Comparison of ENCODE assay signal across 1 cellular context in genomic region chr7:22786290-22786932, GRCh38.
A peak's percentile ranks its signal among the peaks of the same experiment; 100 is the strongest.
TF ChIP-seq lines count a peak whose summit lies in the region.

No MANE protein-coding gene starts in this region.

TF ChIP-seq in HepG2, 621 proteins besides CTCF, POLR2A, EP300 and RAD21 (continued from another document and continues in another):
- TF ChIP-seq HNF1A (IDR thresholded peaks at IDR 0.05; ENCODE audit: low read depth) (peak; percentile 76), HNF1A (CRISPR knock-in tag; IDR thresholded peaks at IDR 0.05; ENCODE audit: borderline replicate concordance) (peak; percentile 92; the same call in 1 of the 2 replicates), ZNF382 (CRISPR knock-in tag; IDR thresholded peaks at IDR 0.05; ENCODE audit: borderline replicate concordance) (no peak), ZBTB46 (CRISPR knock-in tag; IDR thresholded peaks at IDR 0.05; ENCODE audit: borderline replicate concordance) (no peak), FOXO4 (CRISPR knock-in tag; conservative IDR thresholded peaks at IDR 0.05) (no peak), FOSL2 (CRISPR knock-in tag; IDR thresholded peaks at IDR 0.05) (peak; percentile 66), NFYB (CRISPR knock-in tag; IDR thresholded peaks at IDR 0.05) (no peak), HIVEP1 (CRISPR knock-in tag; IDR thresholded peaks at IDR 0.05) (no peak), NRL (CRISPR knock-in tag; IDR thresholded peaks at IDR 0.05; ENCODE audit: borderline replicate concordance) (no peak), ZNF749 (CRISPR knock-in tag; IDR thresholded peaks at IDR 0.05; ENCODE audit: borderline replicate concordance) (0 out of 2 replicates have a peak, but pooled peaks have one; percentile 42), ZNF354B (CRISPR knock-in tag; IDR thresholded peaks at IDR 0.05) (0 out of 2 replicates have a peak, but pooled peaks have one; percentile 54), ZMYM3 (CRISPR knock-in tag; IDR thresholded peaks at IDR 0.05) (peak; percentile 97), SPEN (CRISPR knock-in tag; IDR thresholded peaks at IDR 0.05; ENCODE audit: low read depth) (no peak; the same call in 1 of the 2 replicates), ZNF619 (CRISPR knock-in tag; IDR thresholded peaks at IDR 0.05) (no peak), ZNF772 (CRISPR knock-in tag; IDR thresholded peaks at IDR 0.05) (peak; percentile 75; the same call in 1 of the 2 replicates), RORA (CRISPR knock-in tag; IDR thresholded peaks at IDR 0.05) (no peak), CBX2 (IDR thresholded peaks at IDR 0.05; ENCODE audit: low read depth, low read length) (no peak), CBX2 (CRISPR knock-in tag; IDR thresholded peaks at IDR 0.05; ENCODE audit: low read depth) (no peak), SP5 (CRISPR knock-in tag; IDR thresholded peaks at IDR 0.05; ENCODE audit: borderline replicate concordance, low read depth) (no peak), ZNF260 (CRISPR knock-in tag; IDR thresholded peaks at IDR 0.05; ENCODE audit: borderline replicate concordance, low read depth) (no peak), MED13 (CRISPR knock-in tag; IDR thresholded peaks at IDR 0.05) (no peak), TBL1XR1 (IDR thresholded peaks at IDR 0.05; ENCODE audit: borderline replicate concordance, low read length, partially characterized antibody) (peak; percentile 44), MTF2 (CRISPR knock-in tag; IDR thresholded peaks at IDR 0.05; ENCODE audit: borderline replicate concordance) (no peak), ZEB1 (IDR thresholded peaks at IDR 0.05; ENCODE audit: insufficient replicate concordance, low read depth) (peak; percentile 79), ZNF251 (CRISPR knock-in tag; IDR thresholded peaks at IDR 0.05) (no peak), ZNF543 (CRISPR knock-in tag; IDR thresholded peaks at IDR 0.05) (0 out of 2 replicates have a peak, but pooled peaks have one; percentile 50), ZXDC (CRISPR knock-in tag; IDR thresholded peaks at IDR 0.05) (no peak), ZNF777 (CRISPR knock-in tag; IDR thresholded peaks at IDR 0.05) (no peak), ZFP82 (CRISPR knock-in tag; IDR thresholded peaks at IDR 0.05; ENCODE audit: borderline replicate concordance) (0 out of 2 replicates have a peak, but pooled peaks have one; percentile 51), ZNF75D (CRISPR knock-in tag; IDR thresholded peaks at IDR 0.05; ENCODE audit: borderline replicate concordance) (no peak), TEAD3 (CRISPR knock-in tag; optimal IDR thresholded peaks at IDR 0.05; ENCODE audit: borderline replicate concordance) (peak; percentile 98)
- TF ChIP-seq, protein P1, sequence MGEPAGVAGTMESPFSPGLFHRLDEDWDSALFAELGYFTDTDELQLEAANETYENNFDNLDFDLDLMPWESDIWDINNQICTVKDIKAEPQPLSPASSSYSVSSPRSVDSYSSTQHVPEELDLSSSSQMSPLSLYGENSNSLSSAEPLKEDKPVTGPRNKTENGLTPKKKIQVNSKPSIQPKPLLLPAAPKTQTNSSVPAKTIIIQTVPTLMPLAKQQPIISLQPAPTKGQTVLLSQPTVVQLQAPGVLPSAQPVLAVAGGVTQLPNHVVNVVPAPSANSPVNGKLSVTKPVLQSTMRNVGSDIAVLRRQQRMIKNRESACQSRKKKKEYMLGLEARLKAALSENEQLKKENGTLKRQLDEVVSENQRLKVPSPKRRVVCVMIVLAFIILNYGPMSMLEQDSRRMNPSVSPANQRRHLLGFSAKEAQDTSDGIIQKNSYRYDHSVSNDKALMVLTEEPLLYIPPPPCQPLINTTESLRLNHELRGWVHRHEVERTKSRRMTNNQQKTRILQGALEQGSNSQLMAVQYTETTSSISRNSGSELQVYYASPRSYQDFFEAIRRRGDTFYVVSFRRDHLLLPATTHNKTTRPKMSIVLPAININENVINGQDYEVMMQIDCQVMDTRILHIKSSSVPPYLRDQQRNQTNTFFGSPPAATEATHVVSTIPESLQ (CRISPR knock-in tag; conservative IDR thresholded peaks at IDR 0.05): no peak
- TF ChIP-seq, protein P2, sequence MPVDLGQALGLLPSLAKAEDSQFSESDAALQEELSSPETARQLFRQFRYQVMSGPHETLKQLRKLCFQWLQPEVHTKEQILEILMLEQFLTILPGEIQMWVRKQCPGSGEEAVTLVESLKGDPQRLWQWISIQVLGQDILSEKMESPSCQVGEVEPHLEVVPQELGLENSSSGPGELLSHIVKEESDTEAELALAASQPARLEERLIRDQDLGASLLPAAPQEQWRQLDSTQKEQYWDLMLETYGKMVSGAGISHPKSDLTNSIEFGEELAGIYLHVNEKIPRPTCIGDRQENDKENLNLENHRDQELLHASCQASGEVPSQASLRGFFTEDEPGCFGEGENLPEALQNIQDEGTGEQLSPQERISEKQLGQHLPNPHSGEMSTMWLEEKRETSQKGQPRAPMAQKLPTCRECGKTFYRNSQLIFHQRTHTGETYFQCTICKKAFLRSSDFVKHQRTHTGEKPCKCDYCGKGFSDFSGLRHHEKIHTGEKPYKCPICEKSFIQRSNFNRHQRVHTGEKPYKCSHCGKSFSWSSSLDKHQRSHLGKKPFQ (CRISPR knock-in tag; IDR thresholded peaks at IDR 0.05; ENCODE audit: insufficient replicate concordance): no peak
- TF ChIP-seq, protein P3, sequence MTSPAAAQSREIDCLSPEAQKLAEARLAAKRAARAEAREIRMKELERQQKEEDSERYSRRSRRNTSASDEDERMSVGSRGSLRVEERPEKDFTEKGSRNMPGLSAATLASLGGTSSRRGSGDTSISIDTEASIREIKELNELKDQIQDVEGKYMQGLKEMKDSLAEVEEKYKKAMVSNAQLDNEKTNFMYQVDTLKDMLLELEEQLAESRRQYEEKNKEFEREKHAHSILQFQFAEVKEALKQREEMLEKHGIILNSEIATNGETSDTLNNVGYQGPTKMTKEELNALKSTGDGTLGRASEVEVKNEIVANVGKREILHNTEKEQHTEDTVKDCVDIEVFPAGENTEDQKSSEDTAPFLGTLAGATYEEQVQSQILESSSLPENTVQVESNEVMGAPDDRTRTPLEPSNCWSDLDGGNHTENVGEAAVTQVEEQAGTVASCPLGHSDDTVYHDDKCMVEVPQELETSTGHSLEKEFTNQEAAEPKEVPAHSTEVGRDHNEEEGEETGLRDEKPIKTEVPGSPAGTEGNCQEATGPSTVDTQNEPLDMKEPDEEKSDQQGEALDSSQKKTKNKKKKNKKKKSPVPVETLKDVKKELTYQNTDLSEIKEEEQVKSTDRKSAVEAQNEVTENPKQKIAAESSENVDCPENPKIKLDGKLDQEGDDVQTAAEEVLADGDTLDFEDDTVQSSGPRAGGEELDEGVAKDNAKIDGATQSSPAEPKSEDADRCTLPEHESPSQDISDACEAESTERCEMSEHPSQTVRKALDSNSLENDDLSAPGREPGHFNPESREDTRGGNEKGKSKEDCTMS (CRISPR knock-in tag; conservative IDR thresholded peaks at IDR 0.05): no peak
- TF ChIP-seq, protein P4, sequence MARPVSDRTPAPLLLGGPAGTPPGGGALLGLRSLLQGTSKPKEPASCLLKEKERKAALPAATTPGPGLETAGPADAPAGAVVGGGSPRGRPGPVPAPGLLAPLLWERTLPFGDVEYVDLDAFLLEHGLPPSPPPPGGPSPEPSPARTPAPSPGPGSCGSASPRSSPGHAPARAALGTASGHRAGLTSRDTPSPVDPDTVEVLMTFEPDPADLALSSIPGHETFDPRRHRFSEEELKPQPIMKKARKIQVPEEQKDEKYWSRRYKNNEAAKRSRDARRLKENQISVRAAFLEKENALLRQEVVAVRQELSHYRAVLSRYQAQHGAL (CRISPR knock-in tag; IDR thresholded peaks at IDR 0.05; ENCODE audit: not compliant biosample characterization): no peak
- TF ChIP-seq, protein P5, sequence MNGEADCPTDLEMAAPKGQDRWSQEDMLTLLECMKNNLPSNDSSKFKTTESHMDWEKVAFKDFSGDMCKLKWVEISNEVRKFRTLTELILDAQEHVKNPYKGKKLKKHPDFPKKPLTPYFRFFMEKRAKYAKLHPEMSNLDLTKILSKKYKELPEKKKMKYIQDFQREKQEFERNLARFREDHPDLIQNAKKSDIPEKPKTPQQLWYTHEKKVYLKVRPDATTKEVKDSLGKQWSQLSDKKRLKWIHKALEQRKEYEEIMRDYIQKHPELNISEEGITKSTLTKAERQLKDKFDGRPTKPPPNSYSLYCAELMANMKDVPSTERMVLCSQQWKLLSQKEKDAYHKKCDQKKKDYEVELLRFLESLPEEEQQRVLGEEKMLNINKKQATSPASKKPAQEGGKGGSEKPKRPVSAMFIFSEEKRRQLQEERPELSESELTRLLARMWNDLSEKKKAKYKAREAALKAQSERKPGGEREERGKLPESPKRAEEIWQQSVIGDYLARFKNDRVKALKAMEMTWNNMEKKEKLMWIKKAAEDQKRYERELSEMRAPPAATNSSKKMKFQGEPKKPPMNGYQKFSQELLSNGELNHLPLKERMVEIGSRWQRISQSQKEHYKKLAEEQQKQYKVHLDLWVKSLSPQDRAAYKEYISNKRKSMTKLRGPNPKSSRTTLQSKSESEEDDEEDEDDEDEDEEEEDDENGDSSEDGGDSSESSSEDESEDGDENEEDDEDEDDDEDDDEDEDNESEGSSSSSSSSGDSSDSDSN (CRISPR knock-in tag; IDR thresholded peaks at IDR 0.05): no peak
- TF ChIP-seq, protein P6, sequence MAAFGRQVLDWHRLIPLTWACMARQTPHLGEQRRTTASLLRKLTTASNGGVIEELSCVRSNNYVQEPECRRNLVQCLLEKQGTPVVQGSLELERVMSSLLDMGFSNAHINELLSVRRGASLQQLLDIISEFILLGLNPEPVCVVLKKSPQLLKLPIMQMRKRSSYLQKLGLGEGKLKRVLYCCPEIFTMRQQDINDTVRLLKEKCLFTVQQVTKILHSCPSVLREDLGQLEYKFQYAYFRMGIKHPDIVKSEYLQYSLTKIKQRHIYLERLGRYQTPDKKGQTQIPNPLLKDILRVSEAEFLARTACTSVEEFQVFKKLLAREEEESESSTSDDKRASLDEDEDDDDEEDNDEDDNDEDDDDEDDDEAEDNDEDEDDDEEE (CRISPR knock-in tag; IDR thresholded peaks at IDR 0.05): no peak
